Comparison of ENCODE assay signal across 18 cellular contexts in genomic region chr9:14075218-14075617, GRCh38.
A peak's percentile ranks its signal among the peaks of the same experiment; 100 is the strongest.
DNase-seq lines count a peak whose midpoint lies in the region; ATAC-seq and TF ChIP-seq lines count a peak whose summit lies in the region.
"Had no signal": no experiment of that assay in that cellular context is flagged by ENCODE, and none has a peak within 500 bp of the region (broad histone marks: within the 10 kb centered on the region; RNA-seq: fewer than 3 reads in every experiment).

No MANE protein-coding gene starts in this region.

- peak overlapping the region; percentile 28 for H3K4me2 ChIP-seq in mammary epithelial cell (ENCODE audit: insufficient read depth, low read depth, low read length)

- H3K36me3 ChIP-seq in mammary epithelial cell (ENCODE audit: insufficient read depth, low read length) (no peaks in the 10 kb centered on the region), upper lobe of left lung (no peaks in the 10 kb centered on the region)

- BruUV-seq in mammary epithelial cell (replicated peaks; lab: Mats Ljungman, UMichigan): no TSS peak

- WGBS in mammary epithelial cell (ENCODE audit: low coverage, missing lambda C conversion rate): 8% methylated on average over 4 of the region's 4 CpGs
- WGBS in upper lobe of left lung, 2 donors: 80 to 88% methylated on average over 4 of the region's 4 CpGs

- intact Hi-C loops in mammary epithelial cell (cut with micrococcal nuclease): loop anchor here (10.0 kb wide), 1 partner anchor 630 kb away; no protein-coding TSS in a partner anchor

- CTCF ChIA-PET in mammary epithelial cell (lab: Charles Lee; ENCODE audit: low non-redundant PET): no interaction called here

- dilution Hi-C loops in mammary epithelial cell (cut with HindIII; ENCODE audit: low sequenced_read_pairs): no loop called here

- H3K27ac ChIP-seq in mammary epithelial cell (ENCODE audit: insufficient read depth, low read depth, low read length) (peak overlapping the region; percentile 31), upper lobe of left lung (no peak overlapping the region)
- H3K27ac ChIP-seq: HL-60 had no signal

- no peaks in the 10 kb centered on the region for H3K79me2 ChIP-seq in mammary epithelial cell (ENCODE audit: insufficient read depth, low read length)

- no peak for TF ChIP-seq RAD21 in Ishikawa (IDR thresholded peaks at IDR 0.05; ENCODE audit: low read depth)

- H3K9me3 ChIP-seq in mammary epithelial cell (replicated peaks; ENCODE audit: insufficient read depth, low read length): no peaks in the 10 kb centered on the region
- no peaks in the 10 kb centered on the region for H3K9me3 ChIP-seq in upper lobe of left lung

- TF ChIP-seq POLR2A in upper lobe of left lung (IDR thresholded peaks at IDR 0.05): no peak

- H4K20me1 ChIP-seq in mammary epithelial cell (ENCODE audit: insufficient read depth, low read length): no peaks in the 10 kb centered on the region

- in situ Hi-C loops in mammary epithelial cell (cut with MboI; ENCODE audit: low sequenced_read_pairs in 2 of 2): loop anchor here in 1 of 2 donors (25.0 kb wide), 1 partner anchor 638 kb away; no protein-coding TSS in a partner anchor

- H2AFZ ChIP-seq in mammary epithelial cell (ENCODE audit: low read depth, low read length): no peak overlapping the region

- TF ChIP-seq EP300 in Ishikawa (IDR thresholded peaks at IDR 0.05; ENCODE audit: borderline replicate concordance) (no peak), upper lobe of left lung (IDR thresholded peaks at IDR 0.05) (no peak)

- DNase-seq in COLO668 (lab: John Stamatoyannopoulos, UW; ENCODE audit: unreplicated experiment) (peak; percentile 24), NCI-H345 (lab: John Stamatoyannopoulos, UW) (peak; percentile 86), mammary epithelial cell (peak; percentile 91), upper lobe of left lung (no peak), globus pallidus (ENCODE audit: low spot score) (no peak)
- DNase-seq: ACHN; AML-193; Calu3; CD4-positive, CD25-positive, alpha-beta regulatory T cell; DMS79; NCI-H1436 treated with DMSO at 0.1 percent for 48 hours; NCI-H524 treated with DMSO at 0.1 percent for 48 hours had no signal

- peaks cover 27% of the 10 kb centered on the region for H3K4me1 ChIP-seq in mammary epithelial cell (ENCODE audit: insufficient read depth, low read length)
- H3K4me1 ChIP-seq in upper lobe of left lung: no peaks in the 10 kb centered on the region

- ATAC-seq in upper lobe of left lung (ENCODE audit: low FRiP score in 2 of 2): no peak
- ATAC-seq in GM19035 (IDR thresholded peaks at IDR 0.05; ENCODE audit: unreplicated experiment): no peak
- ATAC-seq: HCT116, Panc1, Right ventricle myocardium inferior had no signal

- H3K9ac ChIP-seq in mammary epithelial cell (ENCODE audit: insufficient read depth, low read length): no peak overlapping the region

- no peaks in the 10 kb centered on the region for H3K27me3 ChIP-seq in mammary epithelial cell (ENCODE audit: insufficient read depth, low read length)
- H3K27me3 ChIP-seq in upper lobe of left lung: no peaks in the 10 kb centered on the region

- no peak for TF ChIP-seq CTCF in mammary epithelial cell (conservative IDR thresholded peaks at IDR 0.05 in 1 of 2, IDR thresholded peaks at IDR 0.05 in 1 of 2; ENCODE audit: extremely low read depth in 1 of 2, insufficient read depth in 1 of 2, low read depth in 1 of 2, low read length in 2 of 2)
- TF ChIP-seq CTCF in upper lobe of left lung (IDR thresholded peaks at IDR 0.05): no peak

- H3K4me3 ChIP-seq in mammary epithelial cell (replicated peaks in 1 of 3; ENCODE audit: insufficient read depth in 1 of 3, low read depth in 2 of 3, low read length in 3 of 3) (no peak overlapping the region), upper lobe of left lung (no peak overlapping the region)

TF ChIP-seq in Ishikawa, 13 proteins besides CTCF, POLR2A, EP300 and RAD21:
- TF ChIP-seq CEBPB (IDR thresholded peaks at IDR 0.05): no peak
- TF ChIP-seq, protein P1, sequence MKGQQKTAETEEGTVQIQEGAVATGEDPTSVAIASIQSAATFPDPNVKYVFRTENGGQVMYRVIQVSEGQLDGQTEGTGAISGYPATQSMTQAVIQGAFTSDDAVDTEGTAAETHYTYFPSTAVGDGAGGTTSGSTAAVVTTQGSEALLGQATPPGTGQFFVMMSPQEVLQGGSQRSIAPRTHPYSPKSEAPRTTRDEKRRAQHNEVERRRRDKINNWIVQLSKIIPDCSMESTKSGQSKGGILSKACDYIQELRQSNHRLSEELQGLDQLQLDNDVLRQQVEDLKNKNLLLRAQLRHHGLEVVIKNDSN (IDR thresholded peaks at IDR 0.05): no peak
- TF ChIP-seq, protein P2, sequence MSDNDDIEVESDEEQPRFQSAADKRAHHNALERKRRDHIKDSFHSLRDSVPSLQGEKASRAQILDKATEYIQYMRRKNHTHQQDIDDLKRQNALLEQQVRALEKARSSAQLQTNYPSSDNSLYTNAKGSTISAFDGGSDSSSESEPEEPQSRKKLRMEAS (IDR thresholded peaks at IDR 0.05): 0 out of 2 replicates have a peak, but pooled peaks have one; percentile 2
- no peak for TF ChIP-seq TAF1 (IDR thresholded peaks at IDR 0.05; ENCODE audit: low read depth)
- TF ChIP-seq, protein P3, sequence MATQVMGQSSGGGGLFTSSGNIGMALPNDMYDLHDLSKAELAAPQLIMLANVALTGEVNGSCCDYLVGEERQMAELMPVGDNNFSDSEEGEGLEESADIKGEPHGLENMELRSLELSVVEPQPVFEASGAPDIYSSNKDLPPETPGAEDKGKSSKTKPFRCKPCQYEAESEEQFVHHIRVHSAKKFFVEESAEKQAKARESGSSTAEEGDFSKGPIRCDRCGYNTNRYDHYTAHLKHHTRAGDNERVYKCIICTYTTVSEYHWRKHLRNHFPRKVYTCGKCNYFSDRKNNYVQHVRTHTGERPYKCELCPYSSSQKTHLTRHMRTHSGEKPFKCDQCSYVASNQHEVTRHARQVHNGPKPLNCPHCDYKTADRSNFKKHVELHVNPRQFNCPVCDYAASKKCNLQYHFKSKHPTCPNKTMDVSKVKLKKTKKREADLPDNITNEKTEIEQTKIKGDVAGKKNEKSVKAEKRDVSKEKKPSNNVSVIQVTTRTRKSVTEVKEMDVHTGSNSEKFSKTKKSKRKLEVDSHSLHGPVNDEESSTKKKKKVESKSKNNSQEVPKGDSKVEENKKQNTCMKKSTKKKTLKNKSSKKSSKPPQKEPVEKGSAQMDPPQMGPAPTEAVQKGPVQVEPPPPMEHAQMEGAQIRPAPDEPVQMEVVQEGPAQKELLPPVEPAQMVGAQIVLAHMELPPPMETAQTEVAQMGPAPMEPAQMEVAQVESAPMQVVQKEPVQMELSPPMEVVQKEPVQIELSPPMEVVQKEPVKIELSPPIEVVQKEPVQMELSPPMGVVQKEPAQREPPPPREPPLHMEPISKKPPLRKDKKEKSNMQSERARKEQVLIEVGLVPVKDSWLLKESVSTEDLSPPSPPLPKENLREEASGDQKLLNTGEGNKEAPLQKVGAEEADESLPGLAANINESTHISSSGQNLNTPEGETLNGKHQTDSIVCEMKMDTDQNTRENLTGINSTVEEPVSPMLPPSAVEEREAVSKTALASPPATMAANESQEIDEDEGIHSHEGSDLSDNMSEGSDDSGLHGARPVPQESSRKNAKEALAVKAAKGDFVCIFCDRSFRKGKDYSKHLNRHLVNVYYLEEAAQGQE (IDR thresholded peaks at IDR 0.05; ENCODE audit: low read depth): no peak

Comparison
In these comparisons a context has a peak if more than half of its experiments do, and no peak if none do; other contexts are left out.
1. DNase-seq: peak in COLO668 (single experiment), NCI-H345 (single experiment) and mammary epithelial cell (single experiment); none in upper lobe of left lung (0 of 2) and globus pallidus (single experiment).